In the genomic region with DNA sequence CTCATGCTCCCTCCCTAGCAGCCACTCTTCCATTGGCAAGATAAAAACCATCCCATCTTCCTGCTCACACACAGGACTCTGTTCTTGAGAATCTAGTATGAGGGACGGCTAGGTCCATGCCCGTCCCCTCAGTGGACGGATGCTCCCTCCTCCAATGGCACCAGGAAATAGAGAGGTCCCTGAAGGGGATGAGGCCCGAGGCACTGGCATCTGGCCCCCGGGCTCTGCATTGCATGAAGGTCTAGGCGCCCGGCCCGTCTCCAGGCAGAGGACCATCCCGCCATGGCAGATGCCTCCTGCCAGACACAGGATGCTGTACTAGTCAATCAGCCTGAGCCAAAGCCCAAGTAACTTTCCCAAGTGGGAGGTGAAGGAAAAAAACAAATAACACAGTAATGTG, we compare ENCODE assay signal across 25 cellular contexts.
"Had no signal": no experiment of that assay in that cellular context is flagged by ENCODE, and none has a peak within 500 bp of the region (broad histone marks: within the 10 kb centered on the region; RNA-seq: fewer than 3 reads in every experiment).

No MANE protein-coding gene starts in this region.

- H3K27me3 ChIP-seq: heart right ventricle, hepatocyte, neural progenitor cell, pancreas, tibial nerve, vagina had no signal

- H3K36me3 ChIP-seq: neural progenitor cell, pancreas, vagina had no signal

- DNase-seq: heart right ventricle; islet precursor cell; kidney glomerular epithelial cell; left cardiac atrium; mesendoderm; naive B cell; natural killer cell; nephron progenitor cell; psoas muscle; stimulated activated CD4-positive, alpha-beta T cell treated with anti-CD3 and anti-CD28 coated beads, Interleukin-4, amount 100 ng/mL, for 24 hours; stimulated activated naive CD4-positive, alpha-beta T cell treated with Interleukin-2 at 50 U/mL for 16 hours; stimulated activated naive CD8-positive, alpha-beta T cell treated with anti-CD3 and anti-CD28 coated beads, Interleukin-15, amount 100 ng/mL, for 72 hours; substantia nigra had no signal

- H3K9ac ChIP-seq: neural progenitor cell had no signal

- ATAC-seq: heart right ventricle; left cardiac atrium; left lobe of liver; natural killer cell; pancreas; psoas muscle; sciatic nerve; stimulated activated effector memory CD8-positive, alpha-beta T cell treated with anti-CD3 and anti-CD28 coated beads, Interleukin-12 subunit alpha, Interleukin-12 subunit beta, amount 100 ng/mL, for 72 hours had no signal

- H3K4me1 Mint-ChIP-seq: mesothelial cell of epicardium, neural progenitor cell had no signal

- H3K27ac ChIP-seq: heart right ventricle, hepatocyte, neural progenitor cell, pancreas, psoas muscle, skin epidermis, tibial nerve, vagina had no signal

- H3K36me3 Mint-ChIP-seq: mesothelial cell of epicardium; naive B cell; natural killer cell; neural progenitor cell; stimulated activated effector memory CD8-positive, alpha-beta T cell treated with anti-CD3 and anti-CD28 coated beads, Interleukin-12 subunit alpha, Interleukin-12 subunit beta, amount 100 ng/mL, for 72 hours; type B pancreatic cell had no signal

- H3K27ac Mint-ChIP-seq: mesothelial cell of epicardium; natural killer cell; nephron progenitor cell; neural progenitor cell; stimulated activated effector memory CD8-positive, alpha-beta T cell treated with anti-CD3 and anti-CD28 coated beads, Interleukin-12 subunit alpha, Interleukin-12 subunit beta, amount 100 ng/mL, for 72 hours; type B pancreatic cell had no signal

- H2AFZ ChIP-seq: hepatocyte, neural progenitor cell had no signal

- H3K4me3 ChIP-seq: heart right ventricle, hepatocyte, lung, neural progenitor cell, pancreas, psoas muscle, skin epidermis, tibial nerve, vagina had no signal

- H3K9me3 Mint-ChIP-seq: mesothelial cell of epicardium; naive B cell; natural killer cell; nephron progenitor cell; neural progenitor cell; stimulated activated effector memory CD8-positive, alpha-beta T cell treated with anti-CD3 and anti-CD28 coated beads, Interleukin-12 subunit alpha, Interleukin-12 subunit beta, amount 100 ng/mL, for 72 hours; stimulated activated naive CD8-positive, alpha-beta T cell treated with anti-CD3 and anti-CD28 coated beads, Interleukin-15, amount 100 ng/mL, for 72 hours; type B pancreatic cell had no signal

- H3K9me3 ChIP-seq: heart right ventricle, pancreas, psoas muscle, tibial nerve, vagina had no signal

- H3K4me3 Mint-ChIP-seq: mesothelial cell of epicardium; natural killer cell; nephron progenitor cell; neural progenitor cell; stimulated activated effector memory CD8-positive, alpha-beta T cell treated with anti-CD3 and anti-CD28 coated beads, Interleukin-12 subunit alpha, Interleukin-12 subunit beta, amount 100 ng/mL, for 72 hours; stimulated activated naive CD8-positive, alpha-beta T cell treated with anti-CD3 and anti-CD28 coated beads, Interleukin-15, amount 100 ng/mL, for 72 hours; type B pancreatic cell had no signal

- FAIRE-seq: pancreas had no signal

- H3K4me1 ChIP-seq: neural progenitor cell, pancreas, psoas muscle, vagina had no signal

- H3K79me2 ChIP-seq: hepatocyte had no signal

- H3K27me3 Mint-ChIP-seq: naive B cell; stimulated activated naive CD8-positive, alpha-beta T cell treated with anti-CD3 and anti-CD28 coated beads, Interleukin-15, amount 100 ng/mL, for 72 hours had no signal

- H3K4me2 ChIP-seq: hepatocyte, neural progenitor cell had no signal
